ENCODE assay signal across 8 cellular contexts in the genomic region with DNA sequence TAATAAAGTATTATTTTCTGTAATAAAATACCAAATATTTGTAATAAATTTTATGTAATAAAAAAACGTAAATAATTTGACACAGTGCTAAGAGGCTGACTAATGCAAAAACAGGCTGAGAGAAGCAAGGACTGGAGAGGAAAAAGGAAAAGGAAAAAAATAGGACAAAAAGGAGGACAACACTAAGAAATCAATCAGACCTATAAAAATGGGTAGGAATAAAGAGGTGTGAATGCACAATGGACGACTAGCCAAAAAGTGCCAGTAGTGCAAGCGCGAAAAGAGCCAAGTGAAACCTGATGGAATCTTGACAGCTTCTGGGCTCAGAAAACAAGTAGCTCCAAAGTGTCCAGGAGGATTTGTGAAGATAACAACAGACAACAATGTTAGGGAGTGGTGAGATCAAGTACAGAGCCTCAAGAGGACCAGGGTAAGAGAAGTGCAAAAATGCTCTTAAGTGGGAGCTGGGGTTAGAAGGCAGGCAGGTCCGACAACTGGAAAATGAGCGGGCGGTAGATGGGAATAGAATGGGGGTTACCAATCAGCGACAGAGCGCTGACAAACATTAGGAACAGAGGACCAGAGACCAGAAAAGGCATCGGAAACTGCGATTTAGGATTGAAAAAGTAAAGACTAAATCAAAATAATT. TPM values are rescaled to one million over a fixed set of nuclear protein-coding genes. Genes with fewer than 3 reads are reported as not detected.
DNase-seq lines count a peak whose midpoint lies in the region; ATAC-seq and TF ChIP-seq lines count a peak whose summit lies in the region.

No MANE protein-coding gene starts in this region.

- TF ChIP-seq POLR2A in stomach (IDR thresholded peaks at IDR 0.05), result no peak

- no TSS peak for BruUV-seq in A673 (replicated peaks; lab: Mats Ljungman, UMichigan)

- peak; percentile 22 for DNase-seq in A673 (ENCODE audit: low spot score)
- no peak for DNase-seq in HL-60 (ENCODE audit: low read depth in 1 of 2, low spot score in 1 of 2)
- DNase-seq in ascending aorta (ENCODE audit: low spot score in 2 of 2), result no peak
- DNase-seq in iPS-NIHi7 (ENCODE audit: extremely low spot score), result peak; percentile 13
- no peak for DNase-seq in stomach
- no peak for DNase-seq in activated CD8-positive, alpha-beta memory T cell treated with anti-CD3 and anti-CD28 coated beads, Interleukin-2, amount 50 U/mL, for 48 hours
- DNase-seq in NCI-H187 treated with DMSO at 0.1 percent for 48 hours (lab: John Stamatoyannopoulos, UW), result no peak

- CTCF ChIA-PET in A673 (lab: Charles Lee), result no interaction called here

- H3K4me1 ChIP-seq in A673 (ENCODE audit: insufficient read depth, low read length, poor library complexity, severe bottlenecking), result peaks cover 6% of the 10 kb centered on the region
- peaks cover 6 to 11% of the 10 kb centered on the region in 2 donors for H3K4me1 ChIP-seq in ascending aorta
- H3K4me1 ChIP-seq in stomach, result peaks cover 17 to 47% (median 38%) of the 10 kb centered on the region in 4 donors

- no peaks in the 10 kb centered on the region for H3K9me3 ChIP-seq in A673 (ENCODE audit: low read depth, low read length, poor library complexity, severe bottlenecking)
- H3K9me3 ChIP-seq in ascending aorta, result no peaks in the 10 kb centered on the region
- H3K9me3 ChIP-seq in stomach, result no peaks in the 10 kb centered on the region

- POLR2A ChIA-PET in A673 (lab: Charles Lee; ENCODE audit: low non-redundant PET), result no interaction called here

- TF ChIP-seq CTCF in A673 (conservative IDR thresholded peaks at IDR 0.05; ENCODE audit: low read depth, low read length), result no peak
- no peak for TF ChIP-seq CTCF in HL-60 (IDR thresholded peaks at IDR 0.05; ENCODE audit: insufficient read depth, low read length)
- TF ChIP-seq CTCF in ascending aorta (IDR thresholded peaks at IDR 0.05), result no peak
- TF ChIP-seq CTCF in stomach (IDR thresholded peaks at IDR 0.05), result no peak

- intact Hi-C loops in A673 (cut with micrococcal nuclease; ENCODE audit: unreplicated experiment) (loop anchor here (5.0 to 10.0 kb wide), 2 partner anchors 76 to 449 kb away; a partner anchor contains a TSS), ascending aorta (cut with DNase I) (loop anchor here (1.0 to 10.0 kb wide), 6 partner anchors 46 to 746 kb away; a partner anchor contains a TSS), stomach (cut with DNase I; ENCODE audit: low total_unique reads) (no loop called here)

- H3K27ac ChIP-seq in A673 (ENCODE audit: low read depth, low read length, poor library complexity, severe bottlenecking), result peak overlapping the region; percentile 95
- peak overlapping the region; percentile 80 for H3K27ac ChIP-seq in HL-60 (replicated peaks)
- peak overlapping the region; percentile 100 for H3K27ac ChIP-seq in ascending aorta
- peak overlapping the region; percentile 96 to 100 (median 99) for H3K27ac ChIP-seq in stomach

- H3K4me3 ChIP-seq in A673 (ENCODE audit: low read depth, low read length, poor library complexity, severe bottlenecking) (peak overlapping the region; percentile 92), HL-60 (replicated peaks; ENCODE audit: insufficient read depth, low read length) (peak overlapping the region; percentile 74), ascending aorta (peak overlapping the region; percentile 95 to 100), stomach (peak overlapping the region; percentile 85 to 97 (median 95))

- H3K36me3 ChIP-seq in A673 (ENCODE audit: insufficient read depth, low read length, poor library complexity, severe bottlenecking), result no peaks in the 10 kb centered on the region
- no peaks in the 10 kb centered on the region for H3K36me3 ChIP-seq in ascending aorta
- H3K36me3 ChIP-seq in stomach, result no peaks in the 10 kb centered on the region

- peak; percentile 14 for ATAC-seq in GM18511 (IDR thresholded peaks at IDR 0.05; ENCODE audit: unreplicated experiment)

- 4 to 7% (median 4%) methylated on average over 11 of the region's 11 CpGs for WGBS in stomach, 5 donors

- no peak for TF ChIP-seq EP300 in stomach (IDR thresholded peaks at IDR 0.05)

- H3K27me3 ChIP-seq in A673 (replicated peaks; ENCODE audit: insufficient read depth, low read depth, low read length, poor library complexity), result no peaks in the 10 kb centered on the region
- H3K27me3 ChIP-seq in HL-60 (ENCODE audit: insufficient read depth, poor library complexity, severe bottlenecking), result no peaks in the 10 kb centered on the region
- H3K27me3 ChIP-seq in ascending aorta, result no peaks in the 10 kb centered on the region
- no peaks in the 10 kb centered on the region for H3K27me3 ChIP-seq in stomach

RNA-seq across cellular contexts. Expression of a gene that starts 1.2 kb away (rescaled TPM):
- total RNA-seq in A673 (2021), result 31.4 and 31.8 TPM in 2 replicates
- 14.2 TPM for total RNA-seq in ascending aorta
- 100 to 1,000 TPM in 1 of 5 donors, 10 to 100 TPM in 4; 24.0 to 105 (median 43.3) TPM for total RNA-seq in stomach
- 1 to 10 TPM; 3.9 to 6.9 (median 4.6) TPM for polyA plus RNA-seq in stomach

Comparison
In these comparisons a context has a peak if more than half of its experiments do, and no peak if none do; other contexts are left out.
1. DNase-seq: peak in A673 (single experiment) and iPS-NIHi7 (single experiment); none in HL-60 (0 of 2), ascending aorta (0 of 2), stomach (single experiment), activated CD8-positive, alpha-beta memory T cell treated with anti-CD3 and anti-CD28 coated beads, Interleukin-2, amount 50 U/mL, for 48 hours (single experiment) and NCI-H187 treated with DMSO at 0.1 percent for 48 hours (single experiment).
2. Peak in every context shown above with its lines, with median percentiles within 50 percentile points of each other: H3K27ac ChIP-seq and H3K4me3 ChIP-seq.